2 cellular contexts compared by ENCODE assay signal in the genomic region with DNA sequence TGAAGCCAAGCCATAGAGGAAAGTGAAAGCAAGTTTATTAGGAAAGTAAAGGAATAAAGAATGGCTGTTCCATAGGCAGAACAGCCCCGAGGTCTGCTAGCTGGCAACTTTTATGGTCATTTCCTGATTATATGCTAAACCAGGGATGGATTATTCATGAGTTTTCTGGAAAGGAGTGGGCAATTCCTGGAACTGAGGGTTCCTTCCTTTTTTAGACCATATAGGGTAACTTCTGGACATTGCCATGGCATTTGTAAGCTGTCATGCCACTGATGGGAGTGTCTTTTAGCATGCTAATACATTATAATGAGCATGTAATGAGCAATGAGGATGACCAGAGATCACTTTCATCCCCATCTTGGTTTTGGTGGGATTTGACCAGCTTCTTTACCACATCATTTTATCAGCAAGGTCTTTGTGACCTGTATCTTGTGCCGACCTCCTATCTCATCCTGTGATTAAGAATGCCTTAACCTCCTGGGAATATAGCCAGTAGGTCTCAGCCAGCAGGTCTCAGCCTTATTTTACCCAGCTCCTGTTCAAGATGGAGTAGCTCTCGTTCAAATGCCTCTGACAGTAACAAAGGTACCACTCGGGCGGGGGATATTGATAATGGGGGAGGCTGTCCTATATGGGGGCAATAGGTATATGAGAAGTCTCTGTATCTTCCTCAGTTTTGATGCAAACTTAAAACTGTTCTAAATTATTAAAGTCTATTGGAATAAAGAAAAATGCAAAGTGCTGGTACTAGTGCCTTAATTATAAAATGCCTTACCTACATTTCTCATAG.
TF ChIP-seq lines count a peak whose summit lies in the region.

No MANE protein-coding gene starts in this region.

TF ChIP-seq in HEK293, 187 proteins besides CTCF, POLR2A, EP300 and RAD21 (continued from another document):
- TF ChIP-seq ZNF664 (tag by site-specific recombination; IDR thresholded peaks at IDR 0.05): no peak
TF ChIP-seq in HEK293: peak in this region for 1.

TF ChIP-seq in K562, 482 proteins besides CTCF, POLR2A, EP300 and RAD21 (continued from another document):
- TF ChIP-seq, protein P1, sequence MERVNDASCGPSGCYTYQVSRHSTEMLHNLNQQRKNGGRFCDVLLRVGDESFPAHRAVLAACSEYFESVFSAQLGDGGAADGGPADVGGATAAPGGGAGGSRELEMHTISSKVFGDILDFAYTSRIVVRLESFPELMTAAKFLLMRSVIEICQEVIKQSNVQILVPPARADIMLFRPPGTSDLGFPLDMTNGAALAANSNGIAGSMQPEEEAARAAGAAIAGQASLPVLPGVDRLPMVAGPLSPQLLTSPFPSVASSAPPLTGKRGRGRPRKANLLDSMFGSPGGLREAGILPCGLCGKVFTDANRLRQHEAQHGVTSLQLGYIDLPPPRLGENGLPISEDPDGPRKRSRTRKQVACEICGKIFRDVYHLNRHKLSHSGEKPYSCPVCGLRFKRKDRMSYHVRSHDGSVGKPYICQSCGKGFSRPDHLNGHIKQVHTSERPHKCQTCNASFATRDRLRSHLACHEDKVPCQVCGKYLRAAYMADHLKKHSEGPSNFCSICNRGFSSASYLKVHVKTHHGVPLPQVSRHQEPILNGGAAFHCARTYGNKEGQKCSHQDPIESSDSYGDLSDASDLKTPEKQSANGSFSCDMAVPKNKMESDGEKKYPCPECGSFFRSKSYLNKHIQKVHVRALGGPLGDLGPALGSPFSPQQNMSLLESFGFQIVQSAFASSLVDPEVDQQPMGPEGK (CRISPR knock-in tag; IDR thresholded peaks at IDR 0.05; ENCODE audit: borderline replicate concordance): no peak
- TF ChIP-seq MIER1 (IDR thresholded peaks at IDR 0.05; ENCODE audit: low read depth): no peak
- 0 out of 2 replicates have a peak, but pooled peaks have one; percentile 69 for TF ChIP-seq DDX20 (tag; IDR thresholded peaks at IDR 0.05; ENCODE audit: low read depth)
- TF ChIP-seq PTTG1 (tag; IDR thresholded peaks at IDR 0.05; ENCODE audit: low read depth): peak; percentile 75
- TF ChIP-seq ZNF507 (tag; conservative IDR thresholded peaks at IDR 0.05): no peak
- TF ChIP-seq KLF10 (CRISPR knock-in tag; IDR thresholded peaks at IDR 0.05): no peak
- TF ChIP-seq, protein P2, sequence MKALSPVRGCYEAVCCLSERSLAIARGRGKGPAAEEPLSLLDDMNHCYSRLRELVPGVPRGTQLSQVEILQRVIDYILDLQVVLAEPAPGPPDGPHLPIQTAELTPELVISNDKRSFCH (CRISPR knock-in tag; IDR thresholded peaks at IDR 0.05): no peak
- TF ChIP-seq, protein P2 (tag; IDR thresholded peaks at IDR 0.05): 0 out of 2 replicates have a peak, but pooled peaks have one; percentile 54
- TF ChIP-seq, protein P3, sequence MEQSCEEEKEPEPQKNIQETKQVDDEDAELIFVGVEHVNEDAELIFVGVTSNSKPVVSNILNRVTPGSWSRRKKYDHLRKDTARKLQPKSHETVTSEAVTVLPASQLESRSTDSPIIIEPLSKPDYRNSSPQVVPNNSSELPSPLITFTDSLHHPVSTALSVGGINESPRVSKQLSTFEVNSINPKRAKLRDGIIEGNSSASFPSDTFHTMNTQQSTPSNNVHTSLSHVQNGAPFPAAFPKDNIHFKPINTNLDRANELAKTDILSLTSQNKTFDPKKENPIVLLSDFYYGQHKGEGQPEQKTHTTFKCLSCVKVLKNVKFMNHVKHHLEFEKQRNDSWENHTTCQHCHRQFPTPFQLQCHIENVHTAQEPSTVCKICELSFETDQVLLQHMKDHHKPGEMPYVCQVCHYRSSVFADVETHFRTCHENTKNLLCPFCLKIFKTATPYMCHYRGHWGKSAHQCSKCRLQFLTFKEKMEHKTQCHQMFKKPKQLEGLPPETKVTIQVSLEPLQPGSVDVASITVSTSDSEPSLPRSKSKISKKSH (CRISPR knock-in tag; IDR thresholded peaks at IDR 0.05): no peak
- TF ChIP-seq MAFG (tag; conservative IDR thresholded peaks at IDR 0.05): no peak
- no peak for TF ChIP-seq CXXC5 (CRISPR knock-in tag; IDR thresholded peaks at IDR 0.05)
- TF ChIP-seq, protein P4, sequence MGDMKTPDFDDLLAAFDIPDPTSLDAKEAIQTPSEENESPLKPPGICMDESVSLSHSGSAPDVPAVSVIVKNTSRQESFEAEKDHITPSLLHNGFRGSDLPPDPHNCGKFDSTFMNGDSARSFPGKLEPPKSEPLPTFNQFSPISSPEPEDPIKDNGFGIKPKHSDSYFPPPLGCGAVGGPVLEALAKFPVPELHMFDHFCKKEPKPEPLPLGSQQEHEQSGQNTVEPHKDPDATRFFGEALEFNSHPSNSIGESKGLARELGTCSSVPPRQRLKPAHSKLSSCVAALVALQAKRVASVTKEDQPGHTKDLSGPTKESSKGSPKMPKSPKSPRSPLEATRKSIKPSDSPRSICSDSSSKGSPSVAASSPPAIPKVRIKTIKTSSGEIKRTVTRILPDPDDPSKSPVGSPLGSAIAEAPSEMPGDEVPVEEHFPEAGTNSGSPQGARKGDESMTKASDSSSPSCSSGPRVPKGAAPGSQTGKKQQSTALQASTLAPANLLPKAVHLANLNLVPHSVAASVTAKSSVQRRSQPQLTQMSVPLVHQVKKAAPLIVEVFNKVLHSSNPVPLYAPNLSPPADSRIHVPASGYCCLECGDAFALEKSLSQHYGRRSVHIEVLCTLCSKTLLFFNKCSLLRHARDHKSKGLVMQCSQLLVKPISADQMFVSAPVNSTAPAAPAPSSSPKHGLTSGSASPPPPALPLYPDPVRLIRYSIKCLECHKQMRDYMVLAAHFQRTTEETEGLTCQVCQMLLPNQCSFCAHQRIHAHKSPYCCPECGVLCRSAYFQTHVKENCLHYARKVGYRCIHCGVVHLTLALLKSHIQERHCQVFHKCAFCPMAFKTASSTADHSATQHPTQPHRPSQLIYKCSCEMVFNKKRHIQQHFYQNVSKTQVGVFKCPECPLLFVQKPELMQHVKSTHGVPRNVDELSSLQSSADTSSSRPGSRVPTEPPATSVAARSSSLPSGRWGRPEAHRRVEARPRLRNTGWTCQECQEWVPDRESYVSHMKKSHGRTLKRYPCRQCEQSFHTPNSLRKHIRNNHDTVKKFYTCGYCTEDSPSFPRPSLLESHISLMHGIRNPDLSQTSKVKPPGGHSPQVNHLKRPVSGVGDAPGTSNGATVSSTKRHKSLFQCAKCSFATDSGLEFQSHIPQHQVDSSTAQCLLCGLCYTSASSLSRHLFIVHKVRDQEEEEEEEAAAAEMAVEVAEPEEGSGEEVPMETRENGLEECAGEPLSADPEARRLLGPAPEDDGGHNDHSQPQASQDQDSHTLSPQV (IDR thresholded peaks at IDR 0.05): peak; percentile 26; the same call in 1 of the 2 replicates
- peak; percentile 25; the same call in 1 of the 2 replicates for TF ChIP-seq TAF7 (tag; IDR thresholded peaks at IDR 0.05)
- TF ChIP-seq, protein P5, sequence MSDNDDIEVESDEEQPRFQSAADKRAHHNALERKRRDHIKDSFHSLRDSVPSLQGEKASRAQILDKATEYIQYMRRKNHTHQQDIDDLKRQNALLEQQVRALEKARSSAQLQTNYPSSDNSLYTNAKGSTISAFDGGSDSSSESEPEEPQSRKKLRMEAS (CRISPR knock-in tag; IDR thresholded peaks at IDR 0.05): no peak
- TF ChIP-seq GABPB1 (CRISPR knock-in tag; IDR thresholded peaks at IDR 0.05): no peak
- TF ChIP-seq SRF (CRISPR knock-in tag; IDR thresholded peaks at IDR 0.05): peak in 1 of 2 experiments; percentile 87; a peak in 2 of 4 replicates
- TF ChIP-seq, protein P6, sequence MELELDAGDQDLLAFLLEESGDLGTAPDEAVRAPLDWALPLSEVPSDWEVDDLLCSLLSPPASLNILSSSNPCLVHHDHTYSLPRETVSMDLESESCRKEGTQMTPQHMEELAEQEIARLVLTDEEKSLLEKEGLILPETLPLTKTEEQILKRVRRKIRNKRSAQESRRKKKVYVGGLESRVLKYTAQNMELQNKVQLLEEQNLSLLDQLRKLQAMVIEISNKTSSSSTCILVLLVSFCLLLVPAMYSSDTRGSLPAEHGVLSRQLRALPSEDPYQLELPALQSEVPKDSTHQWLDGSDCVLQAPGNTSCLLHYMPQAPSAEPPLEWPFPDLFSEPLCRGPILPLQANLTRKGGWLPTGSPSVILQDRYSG (tag; conservative IDR thresholded peaks at IDR 0.05; ENCODE audit: low read depth): 0 out of 2 replicates have a peak, but pooled peaks have one; percentile 24
- 0 out of 2 replicates have a peak, but pooled peaks have one; percentile 28 for TF ChIP-seq ETV1 (tag; conservative IDR thresholded peaks at IDR 0.05; ENCODE audit: low read depth)
- TF ChIP-seq RFX7 (CRISPR knock-in tag; IDR thresholded peaks at IDR 0.05): no peak
- no peak for TF ChIP-seq ZNF3 (CRISPR knock-in tag; IDR thresholded peaks at IDR 0.05)
- peak; percentile 51; the same call in 1 of the 2 replicates for TF ChIP-seq EGR1 (conservative IDR thresholded peaks at IDR 0.05)
- TF ChIP-seq GATAD2B (IDR thresholded peaks at IDR 0.05; ENCODE audit: borderline replicate concordance): no peak
- no peak for TF ChIP-seq ZNF57 (CRISPR knock-in tag; IDR thresholded peaks at IDR 0.05)
- TF ChIP-seq OTX1 (CRISPR knock-in tag; IDR thresholded peaks at IDR 0.05): no peak
- TF ChIP-seq MTA1 (IDR thresholded peaks at IDR 0.05; ENCODE audit: borderline replicate concordance): no peak
- TF ChIP-seq, protein P7, sequence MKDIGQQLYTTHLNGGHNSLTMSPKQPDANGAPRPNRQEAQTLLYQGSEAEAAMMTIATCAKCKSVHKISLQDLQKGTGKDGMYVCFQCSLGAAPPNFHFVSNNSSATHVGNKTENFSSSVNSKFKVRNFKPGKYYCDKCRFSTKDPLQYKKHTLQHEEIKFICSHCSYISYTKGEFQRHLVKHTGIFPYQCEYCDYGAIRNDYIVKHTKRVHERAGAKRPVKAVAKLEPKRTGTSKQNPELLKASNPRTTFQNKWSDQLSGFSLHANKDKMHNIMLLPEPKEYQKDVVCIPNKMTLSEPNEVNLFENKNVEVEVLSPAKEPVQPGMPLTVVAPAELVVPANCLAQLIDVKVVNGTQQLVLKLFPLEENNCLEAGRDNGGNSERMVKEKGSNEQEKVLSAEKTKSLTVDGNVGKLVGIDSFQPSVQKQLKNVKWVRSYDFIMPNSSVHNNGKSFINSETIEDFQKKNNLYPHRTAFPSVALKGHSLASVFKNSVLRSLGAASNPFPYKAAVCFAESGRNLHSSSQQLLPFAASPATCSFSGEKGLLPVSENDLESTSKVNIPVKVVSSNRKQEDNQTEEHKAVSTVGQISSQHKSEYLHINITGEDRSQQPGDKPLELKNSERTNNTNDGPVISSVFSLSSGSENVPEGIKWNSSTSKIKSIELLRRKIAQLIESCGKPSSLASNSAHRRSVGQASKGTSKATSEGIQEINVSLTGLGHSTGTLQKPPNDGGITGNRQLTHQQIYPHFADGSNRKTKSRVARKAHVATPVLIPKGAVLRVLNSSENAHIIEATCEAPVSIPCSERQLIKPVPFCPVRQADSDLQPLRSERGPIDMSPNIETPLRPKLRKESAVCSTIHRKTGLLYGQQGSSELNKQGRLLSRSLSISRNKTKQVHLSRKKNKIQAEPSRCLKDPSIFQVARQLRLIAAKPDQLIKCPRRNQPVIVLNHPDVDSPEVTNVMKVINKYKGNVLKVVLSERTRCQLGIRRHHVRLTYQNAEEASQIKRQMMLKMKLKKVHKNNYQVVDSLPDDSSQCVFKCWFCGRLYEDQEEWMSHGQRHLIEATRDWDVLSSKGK (CRISPR knock-in tag; IDR thresholded peaks at IDR 0.05): no peak
- peak; percentile 55; the same call in 1 of the 2 replicates for TF ChIP-seq HDAC8 (tag; IDR thresholded peaks at IDR 0.05)
- no peak for TF ChIP-seq CHD4 (IDR thresholded peaks at IDR 0.05; ENCODE audit: insufficient read depth, insufficient replicate concordance, low read depth, low read length, poor library complexity, severe bottlenecking)
- no peak for TF ChIP-seq CBFB (CRISPR knock-in tag; IDR thresholded peaks at IDR 0.05)
- TF ChIP-seq, protein P8, sequence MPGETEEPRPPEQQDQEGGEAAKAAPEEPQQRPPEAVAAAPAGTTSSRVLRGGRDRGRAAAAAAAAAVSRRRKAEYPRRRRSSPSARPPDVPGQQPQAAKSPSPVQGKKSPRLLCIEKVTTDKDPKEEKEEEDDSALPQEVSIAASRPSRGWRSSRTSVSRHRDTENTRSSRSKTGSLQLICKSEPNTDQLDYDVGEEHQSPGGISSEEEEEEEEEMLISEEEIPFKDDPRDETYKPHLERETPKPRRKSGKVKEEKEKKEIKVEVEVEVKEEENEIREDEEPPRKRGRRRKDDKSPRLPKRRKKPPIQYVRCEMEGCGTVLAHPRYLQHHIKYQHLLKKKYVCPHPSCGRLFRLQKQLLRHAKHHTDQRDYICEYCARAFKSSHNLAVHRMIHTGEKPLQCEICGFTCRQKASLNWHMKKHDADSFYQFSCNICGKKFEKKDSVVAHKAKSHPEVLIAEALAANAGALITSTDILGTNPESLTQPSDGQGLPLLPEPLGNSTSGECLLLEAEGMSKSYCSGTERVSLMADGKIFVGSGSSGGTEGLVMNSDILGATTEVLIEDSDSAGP (CRISPR knock-in tag; IDR thresholded peaks at IDR 0.05): no peak
- no peak for TF ChIP-seq CBX5 (IDR thresholded peaks at IDR 0.05; ENCODE audit: borderline replicate concordance, low read depth)
- TF ChIP-seq TCF7 (IDR thresholded peaks at IDR 0.05; ENCODE audit: borderline replicate concordance): no peak
